ENCODE assay signal across 1 cellular context in the genomic region with DNA sequence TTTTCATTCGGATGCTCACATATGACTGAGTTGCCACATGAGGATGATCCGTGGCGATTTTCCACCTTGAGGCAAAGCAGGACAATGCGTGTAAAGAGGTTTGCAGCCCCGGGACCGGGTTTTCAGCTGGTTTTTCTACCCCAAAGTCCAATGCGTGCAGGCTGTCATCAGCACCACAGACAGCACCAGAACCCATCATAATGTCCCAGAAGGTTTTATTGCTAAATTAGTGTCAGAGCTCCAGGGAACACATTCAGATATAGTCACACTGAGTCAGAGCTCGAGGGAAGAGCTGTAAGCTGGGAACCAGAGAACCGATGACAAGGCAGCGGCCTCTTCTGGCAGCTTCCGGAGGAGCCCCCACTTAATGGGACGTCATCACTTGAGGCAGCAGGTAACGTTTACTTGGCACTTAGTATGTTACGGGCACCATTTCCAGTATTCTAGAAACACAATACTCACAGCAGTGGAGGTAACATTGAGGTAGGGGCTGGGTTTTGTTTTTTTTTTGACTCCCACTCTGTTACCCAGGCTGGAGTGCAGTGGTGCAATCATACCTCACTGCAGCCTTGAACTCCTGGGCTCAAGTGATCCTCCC.
TF ChIP-seq lines count a peak whose summit lies in the region.

No MANE protein-coding gene starts in this region.

TF ChIP-seq in IMR-90, 13 proteins besides CTCF, POLR2A, EP300 and RAD21:
- TF ChIP-seq BHLHE40 (IDR thresholded peaks at IDR 0.05; ENCODE audit: low read depth, low read length) (no peak), RFX5 (IDR thresholded peaks at IDR 0.05; ENCODE audit: low read depth, low read length) (no peak), MAFK (IDR thresholded peaks at IDR 0.05; ENCODE audit: low read depth, low read length) (no peak), NFE2L2 (IDR thresholded peaks at IDR 0.05; ENCODE audit: low read depth, low read length) (no peak), CEBPB (IDR thresholded peaks at IDR 0.05; ENCODE audit: low read depth, low read length) (no peak), SMC3 (IDR thresholded peaks at IDR 0.05; ENCODE audit: low read depth, low read length) (no peak), MAZ (IDR thresholded peaks at IDR 0.05; ENCODE audit: borderline replicate concordance, low read depth, low read length) (no peak), RCOR1 (IDR thresholded peaks at IDR 0.05; ENCODE audit: insufficient replicate concordance, low read length) (no peak), CHD1 (IDR thresholded peaks at IDR 0.05; ENCODE audit: low read depth, low read length) (no peak), FOS (IDR thresholded peaks at IDR 0.05; ENCODE audit: low read depth, low read length) (no peak), MXI1 (IDR thresholded peaks at IDR 0.05; ENCODE audit: borderline replicate concordance, low read depth, low read length) (no peak)
- TF ChIP-seq, protein P1, sequence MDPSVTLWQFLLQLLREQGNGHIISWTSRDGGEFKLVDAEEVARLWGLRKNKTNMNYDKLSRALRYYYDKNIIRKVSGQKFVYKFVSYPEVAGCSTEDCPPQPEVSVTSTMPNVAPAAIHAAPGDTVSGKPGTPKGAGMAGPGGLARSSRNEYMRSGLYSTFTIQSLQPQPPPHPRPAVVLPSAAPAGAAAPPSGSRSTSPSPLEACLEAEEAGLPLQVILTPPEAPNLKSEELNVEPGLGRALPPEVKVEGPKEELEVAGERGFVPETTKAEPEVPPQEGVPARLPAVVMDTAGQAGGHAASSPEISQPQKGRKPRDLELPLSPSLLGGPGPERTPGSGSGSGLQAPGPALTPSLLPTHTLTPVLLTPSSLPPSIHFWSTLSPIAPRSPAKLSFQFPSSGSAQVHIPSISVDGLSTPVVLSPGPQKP (IDR thresholded peaks at IDR 0.05; ENCODE audit: borderline replicate concordance, low read depth, low read length), result no peak
- TF ChIP-seq, protein P2, sequence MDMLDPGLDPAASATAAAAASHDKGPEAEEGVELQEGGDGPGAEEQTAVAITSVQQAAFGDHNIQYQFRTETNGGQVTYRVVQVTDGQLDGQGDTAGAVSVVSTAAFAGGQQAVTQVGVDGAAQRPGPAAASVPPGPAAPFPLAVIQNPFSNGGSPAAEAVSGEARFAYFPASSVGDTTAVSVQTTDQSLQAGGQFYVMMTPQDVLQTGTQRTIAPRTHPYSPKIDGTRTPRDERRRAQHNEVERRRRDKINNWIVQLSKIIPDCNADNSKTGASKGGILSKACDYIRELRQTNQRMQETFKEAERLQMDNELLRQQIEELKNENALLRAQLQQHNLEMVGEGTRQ (IDR thresholded peaks at IDR 0.05; ENCODE audit: low read depth, low read length), result no peak
